In the genomic region with DNA sequence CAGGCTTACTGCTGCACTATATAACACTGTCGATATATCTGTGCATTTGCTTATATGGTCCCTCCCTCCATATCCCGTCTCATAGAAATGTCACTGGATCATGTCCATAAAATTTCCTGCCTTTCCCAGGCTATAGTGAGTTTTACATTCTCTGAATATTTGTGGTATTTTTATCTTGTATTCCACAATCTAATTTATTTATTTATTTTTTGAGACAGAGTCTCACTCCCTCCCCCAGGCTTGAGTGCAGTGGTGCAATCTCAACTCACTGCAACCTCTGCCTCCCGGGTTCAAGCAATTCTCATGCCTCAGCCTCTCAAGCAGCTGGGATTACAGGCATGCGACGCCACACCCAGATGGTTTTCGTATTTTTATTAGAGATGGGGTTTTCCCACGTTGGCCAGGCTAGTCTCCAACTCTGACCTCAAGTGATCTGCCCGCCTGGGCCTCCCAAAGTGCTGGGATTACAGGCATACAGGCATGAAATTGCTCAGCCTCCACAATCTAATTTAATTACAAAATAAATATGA, we compare ENCODE assay signal across 10 cellular contexts. TPM values are rescaled to one million over a fixed set of nuclear protein-coding genes. Genes with fewer than 3 reads are reported as not detected.
DNase-seq lines count a peak whose midpoint lies in the region; ATAC-seq and TF ChIP-seq lines count a peak whose summit lies in the region.
"Had no signal": no experiment of that assay in that cellular context is flagged by ENCODE, and none has a peak within 500 bp of the region (broad histone marks: within the 10 kb centered on the region; RNA-seq: fewer than 3 reads in every experiment).

No MANE protein-coding gene starts in this region.

- peak overlapping the region; percentile 67; the same call in 1 of the 2 replicates for H4K91ac ChIP-seq in IMR-90 (ENCODE audit: insufficient read depth, low read depth, low read length)

- TF ChIP-seq RAD21 in IMR-90 (IDR thresholded peaks at IDR 0.05; ENCODE audit: low read length): no peak

- BruUV-seq in A673 (replicated peaks; lab: Mats Ljungman, UMichigan) (no TSS peak), IMR-90 (replicated peaks; lab: Mats Ljungman, UMichigan) (no TSS peak)

- peak overlapping the region; percentile 35 to 79; a peak in 3 of 4 replicates for H4K8ac ChIP-seq in IMR-90 (ENCODE audit: low read depth in 2 of 2, low read length in 2 of 2)

- H3K36me3 ChIP-seq in A673 (ENCODE audit: insufficient read depth, low read length, poor library complexity, severe bottlenecking): peaks cover 6% of the 10 kb centered on the region
- peaks cover 5% of the 10 kb centered on the region for H3K36me3 ChIP-seq in IMR-90 (ENCODE audit: control insufficient read depth, insufficient read depth, low read length)

- DNase-seq in A673 (ENCODE audit: low spot score): peak; percentile 47
- peak; percentile 97 for DNase-seq in IMR-90
- peak; percentile 97 to 98 for DNase-seq in cardiac fibroblast (ENCODE audit: low read depth in 2 of 2)
- DNase-seq in lung microvascular endothelial cell (ENCODE audit: low read depth in 2 of 2): peak; percentile 69 to 93
- no peak for DNase-seq in GM20000 (ENCODE audit: low spot score)
- no peak for DNase-seq in activated gamma-delta T cell treated with Interleukin-2 at 50 U/mL for 16 hours
- no peak for DNase-seq in NK-92 treated with Interleukin-12 subunit alpha and Interleukin-12 subunit beta, amount 100 ng/mL, for 24 hours (lab: John Stamatoyannopoulos, UW)
- DNase-seq in activated naive CD4-positive, alpha-beta T cell treated with anti-CD3 and anti-CD28 coated beads, Interleukin-2, amount 50 U/mL, for 16 hours: no peak
- DNase-seq: endodermal cell; stimulated activated CD4-positive, alpha-beta T cell treated with anti-CD3 and anti-CD28 coated beads, Interleukin-15, amount 100 ng/mL, for 24 hours had no signal

- H3K27ac ChIP-seq in A673 (ENCODE audit: low read depth, low read length, poor library complexity, severe bottlenecking) (no peak overlapping the region), IMR-90 (ENCODE audit: insufficient read depth, low read length) (no peak overlapping the region)

- peak overlapping the region; percentile 78 for H2BK120ac ChIP-seq in IMR-90 (ENCODE audit: low read depth, low read length)

- H4K5ac ChIP-seq in IMR-90 (ENCODE audit: low read depth, low read length): no peak overlapping the region

- peak overlapping the region; percentile 71; the same call in 1 of the 2 replicates for H3K18ac ChIP-seq in IMR-90 (ENCODE audit: low read depth, low read length)

- H2BK20ac ChIP-seq in IMR-90 (ENCODE audit: low read depth, low read length): peak overlapping the region; percentile 55

- H3K23ac ChIP-seq in IMR-90 (ENCODE audit: low read depth, low read length): peak overlapping the region; percentile 39; the same call in 1 of the 2 replicates

- TF ChIP-seq CTCF in A673 (conservative IDR thresholded peaks at IDR 0.05; ENCODE audit: low read depth, low read length) (no peak), IMR-90 (conservative IDR thresholded peaks at IDR 0.05; ENCODE audit: low read depth, low read length) (no peak), cardiac fibroblast (IDR thresholded peaks at IDR 0.05; ENCODE audit: low read depth, low read length) (no peak), GM20000 (IDR thresholded peaks at IDR 0.05; ENCODE audit: extremely low read depth, missing control alignments) (no peak)

- H3K79me1 ChIP-seq in IMR-90 (ENCODE audit: low read depth in 1 of 2, low read length in 2 of 2): peaks cover 15 to 50% of the 10 kb centered on the region in 2 experiments

- H2AK5ac ChIP-seq in IMR-90 (ENCODE audit: low read depth, low read length): no peak overlapping the region

- H3K9me3 ChIP-seq in A673 (ENCODE audit: low read depth, low read length, poor library complexity, severe bottlenecking) (peaks cover 9% of the 10 kb centered on the region), IMR-90 (ENCODE audit: control insufficient read depth, insufficient read depth, low read length) (no peaks in the 10 kb centered on the region)

- H3K4me3 ChIP-seq in A673 (ENCODE audit: low read depth, low read length, poor library complexity, severe bottlenecking): no peak overlapping the region
- H3K4me3 ChIP-seq in IMR-90 (ENCODE audit: insufficient read depth, low read depth, low read length): peak overlapping the region; percentile 13; the same call in 1 of the 2 replicates
- H3K4me3 ChIP-seq in cardiac fibroblast (replicated peaks in 1 of 2; ENCODE audit: low read depth in 2 of 2, low read length in 2 of 2): peak overlapping the region in 1 of 2 donors; percentile 18

- H2BK15ac ChIP-seq in IMR-90 (ENCODE audit: low read depth, low read length): peak overlapping the region; percentile 37; the same call in 2 of the 3 replicates

- H3K4me1 ChIP-seq in A673 (ENCODE audit: insufficient read depth, low read length, poor library complexity, severe bottlenecking) (peaks cover 8% of the 10 kb centered on the region), IMR-90 (ENCODE audit: control insufficient read depth, insufficient read depth, low read length) (peaks cover 10% of the 10 kb centered on the region)

- CTCF ChIA-PET in A673 (lab: Charles Lee): no interaction called here
- CTCF ChIA-PET in IMR-90 (lab: Yijun Ruan, JAX): interaction anchor here (1.1 kb wide), 1 partner anchor 10 kb away, joined by 3 read pairs; no protein-coding TSS in a partner anchor

- no CpG with 5 or more reads among the region's 8 CpGs for WGBS in IMR-90 (ENCODE audit: extremely low coverage in 2 of 2, insufficient read length in 1 of 2), 2 experiments

- H3K9me1 ChIP-seq in IMR-90 (ENCODE audit: insufficient read depth, low read length): peaks cover 10% of the 10 kb centered on the region

- peak overlapping the region; percentile 85 for H2BK5ac ChIP-seq in IMR-90 (ENCODE audit: low read depth, low read length, poor library complexity, severe bottlenecking)

- intact Hi-C loops in A673 (cut with micrococcal nuclease; ENCODE audit: unreplicated experiment) (no loop called here), IMR-90 (cut with micrococcal nuclease) (loop anchor here (5.0 kb wide), 1 partner anchor 41 kb away; no protein-coding TSS in a partner anchor)

- H4K20me1 ChIP-seq in IMR-90 (ENCODE audit: insufficient read depth, low read length): peaks cover 5% of the 10 kb centered on the region

- TF ChIP-seq POLR2A in IMR-90 (IDR thresholded peaks at IDR 0.05; ENCODE audit: low read depth, low read length): no peak; the same call in 1 of the 2 replicates

- peak overlapping the region; percentile 91 for H3K4me2 ChIP-seq in IMR-90 (ENCODE audit: low read depth, low read length)

- dilution Hi-C loops in IMR-90 (cut with HindIII; ENCODE audit: low sequenced_read_pairs, unreplicated experiment): no loop called here

- H2AK9ac ChIP-seq in IMR-90 (replicated peaks; ENCODE audit: low read depth, low read length, poor library complexity): no peak overlapping the region

- no peak overlapping the region for H2AFZ ChIP-seq in IMR-90 (replicated peaks; ENCODE audit: low read length, poor library complexity)

- POLR2A ChIA-PET in A673 (lab: Charles Lee; ENCODE audit: low non-redundant PET): interaction anchor here (0.6 kb wide), 1 partner anchor 169 kb away, joined by 3 read pairs; no protein-coding TSS in a partner anchor
- POLR2A ChIA-PET in IMR-90 (lab: Charles Lee; ENCODE audit: unreplicated experiment): no interaction called here

- H3K9ac ChIP-seq in IMR-90 (ENCODE audit: low read depth, low read length): peak overlapping the region; percentile 68; the same call in 1 of the 2 replicates

- ATAC-seq in IMR-90 (ENCODE audit: low read depth): peak; percentile 94

- 0 out of 2 replicates have a peak overlapping the region, but pooled peaks have one; percentile 72 for H3K14ac ChIP-seq in IMR-90 (replicated peaks; ENCODE audit: low read depth, low read length)

- no peaks in the 10 kb centered on the region for H3K27me3 ChIP-seq in A673 (replicated peaks; ENCODE audit: insufficient read depth, low read depth, low read length, poor library complexity)
- H3K27me3 ChIP-seq in IMR-90 (ENCODE audit: control insufficient read depth, insufficient read depth, low read length): no peaks in the 10 kb centered on the region

- H3K56ac ChIP-seq in IMR-90 (ENCODE audit: extremely low read depth, insufficient read depth, low read length): peak overlapping the region; percentile 12; the same call in 1 of the 2 replicates

- in situ Hi-C loops in IMR-90 (cut with MboI; ENCODE audit: low sequenced_read_pairs): no loop called here

- H3K4ac ChIP-seq in IMR-90 (ENCODE audit: low read depth, low read length): peak overlapping the region; percentile 88; the same call in 1 of the 2 replicates

TF ChIP-seq in IMR-90, 13 proteins besides CTCF, POLR2A, EP300 and RAD21 (continues in another document):
- TF ChIP-seq MAFK (IDR thresholded peaks at IDR 0.05; ENCODE audit: low read depth, low read length) (peak; percentile 13; the same call in 1 of the 2 replicates), MXI1 (IDR thresholded peaks at IDR 0.05; ENCODE audit: borderline replicate concordance, low read depth, low read length) (no peak), NFE2L2 (IDR thresholded peaks at IDR 0.05; ENCODE audit: low read depth, low read length) (no peak), CHD1 (IDR thresholded peaks at IDR 0.05; ENCODE audit: low read depth, low read length) (no peak), RCOR1 (IDR thresholded peaks at IDR 0.05; ENCODE audit: insufficient replicate concordance, low read length) (peak; percentile 55), SMC3 (IDR thresholded peaks at IDR 0.05; ENCODE audit: low read depth, low read length) (no peak), FOS (IDR thresholded peaks at IDR 0.05; ENCODE audit: low read depth, low read length) (peak; percentile 41; the same call in 1 of the 2 replicates), BHLHE40 (IDR thresholded peaks at IDR 0.05; ENCODE audit: low read depth, low read length) (peak; percentile 43; the same call in 1 of the 2 replicates), CEBPB (IDR thresholded peaks at IDR 0.05; ENCODE audit: low read depth, low read length) (peak; percentile 95), MAZ (IDR thresholded peaks at IDR 0.05; ENCODE audit: borderline replicate concordance, low read depth, low read length) (peak; percentile 44; the same call in 1 of the 2 replicates)

RNA-seq across cellular contexts. Expression of a gene that starts 12.9 kb away (rescaled TPM):
- total RNA-seq in A673 (2021) (39.4 and 40.0 TPM in 2 replicates), IMR-90 (2012; rRNA removed) (24.9 and 33.1 TPM in 2 replicates), lung microvascular endothelial cell (33.1 and 33.3 TPM in 2 replicates)
- 9.4 and 12.1 TPM in 2 replicates for polyA plus RNA-seq in IMR-90 (2012; rRNA removed)
- polyA plus RNA-seq in IMR-90 (2012; cell fraction: cytosol; rRNA removed): 3.0 and 5.6 TPM in 2 replicates
- 3.1 and 12.9 TPM in 2 replicates for polyA plus RNA-seq in IMR-90 (2012; cell fraction: nucleus; rRNA removed; ENCODE audit: low replicate concordance)

Comparison
In these comparisons a context has a peak if more than half of its experiments do, and no peak if none do; other contexts are left out.
1. DNase-seq: peak in A673 (single experiment), IMR-90 (single experiment), cardiac fibroblast (2 of 2) and lung microvascular endothelial cell (2 of 2); none in GM20000 (single experiment), activated gamma-delta T cell treated with Interleukin-2 at 50 U/mL for 16 hours (single experiment), NK-92 treated with Interleukin-12 subunit alpha and Interleukin-12 subunit beta, amount 100 ng/mL, for 24 hours (single experiment) and activated naive CD4-positive, alpha-beta T cell treated with anti-CD3 and anti-CD28 coated beads, Interleukin-2, amount 50 U/mL, for 16 hours (single experiment).